ENCODE assay signal across 33 cellular contexts in the genomic region with DNA sequence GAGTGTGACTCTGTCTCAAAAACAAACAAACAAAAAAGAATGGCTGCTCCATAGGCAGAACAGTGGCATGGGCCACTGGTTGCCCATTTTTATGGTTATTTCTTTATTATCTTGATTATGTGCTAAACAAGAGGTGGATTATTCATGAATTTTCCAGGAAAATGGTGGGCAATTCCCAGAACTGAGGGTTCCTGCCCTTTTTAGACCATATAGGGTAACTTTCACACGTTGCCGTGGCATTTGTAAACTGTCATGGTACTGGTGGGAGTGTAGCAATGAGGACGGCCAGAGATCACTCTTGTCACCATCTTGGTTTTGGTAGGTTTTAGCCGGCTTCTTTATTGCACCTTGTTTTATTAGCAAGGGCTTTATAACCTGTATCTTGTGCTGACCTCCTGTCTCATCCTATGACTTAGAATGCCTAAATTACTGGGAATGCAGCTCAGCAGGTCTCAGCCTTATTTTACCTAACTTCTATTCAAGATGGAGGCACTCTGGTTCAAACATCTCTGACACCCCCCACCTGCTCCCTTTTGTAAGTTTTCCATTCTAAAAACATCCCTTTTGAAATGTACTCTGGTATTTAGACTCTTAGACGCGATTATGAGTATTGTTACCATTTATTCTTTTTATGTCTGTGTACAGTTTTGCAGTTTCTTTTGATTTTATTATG.
"Had no signal": no experiment of that assay in that cellular context is flagged by ENCODE, and none has a peak within 500 bp of the region (broad histone marks: within the 10 kb centered on the region; RNA-seq: fewer than 3 reads in every experiment).

No MANE protein-coding gene starts in this region.

- H3K27ac ChIP-seq: adrenal gland, ascending aorta, body of pancreas, brain microvascular endothelial cell, breast epithelium, cardiac muscle cell had no signal

- H3K4me3 ChIP-seq: adrenal gland, ascending aorta, body of pancreas, breast epithelium, cardiac muscle cell had no signal

- H3K9me3 ChIP-seq: adrenal gland, ascending aorta, body of pancreas, breast epithelium had no signal

- ATAC-seq: activated naive CD4-positive, alpha-beta T cell treated with anti-CD3 and anti-CD28 coated beads, Interleukin-2, amount 50 U/mL, for 72 hours; activated naive CD8-positive, alpha-beta T cell treated with anti-CD3 and anti-CD28 coated beads, Interleukin-2, amount 50 U/mL, for 24 hours; activated T-cell treated with anti-CD3 and anti-CD28 coated beads, Interleukin-2, amount 50 U/mL, for 4 hours; activated T-cell treated with anti-CD3 and anti-CD28 coated beads, Interleukin-2, amount 50 U/mL, for 72 hours; activated T-helper 17 cell treated with anti-CD3 and anti-CD28 coated beads, Interleukin-2, amount 50 U/mL, for 72 hours; body of pancreas had no signal

- H3K4me1 ChIP-seq: adrenal gland, body of pancreas, breast epithelium had no signal

- FAIRE-seq: astrocyte, bronchial epithelial cell had no signal

- H3K36me3 ChIP-seq: adrenal gland, brain microvascular endothelial cell, breast epithelium had no signal

- H3K27me3 ChIP-seq: adrenal gland, ascending aorta, body of pancreas, brain microvascular endothelial cell, breast epithelium, cardiac muscle cell had no signal

- DNase-seq: activated effector memory CD4-positive, alpha-beta T cell treated with anti-CD3 and anti-CD28 coated beads, Interleukin-2, amount 50 U/mL, for 16 hours; activated effector memory CD4-positive, alpha-beta T cell treated with Interleukin-2 at 50 U/mL for 16 hours; activated gamma-delta T cell; activated gamma-delta T cell treated with Interleukin-2 at 50 U/mL for 16 hours; activated naive CD4-positive, alpha-beta T cell; activated naive CD4-positive, alpha-beta T cell treated with anti-CD3 and anti-CD28 coated beads for 36 hours; activated naive CD4-positive, alpha-beta T cell treated with anti-CD3 and anti-CD28 coated beads, Interleukin-2, amount 10 ng/mL, durations not matched to agents 7 days and 5 days; activated naive CD4-positive, alpha-beta T cell treated with anti-CD3 and anti-CD28 coated beads, Interleukin-2, amount 50 U/mL, for 16 hours; activated naive CD4-positive, alpha-beta T cell treated with Interleukin-2 at 50 U/mL for 16 hours; activated naive CD8-positive, alpha-beta T cell treated with anti-CD3 and anti-CD28 coated beads for 36 hours; activated naive CD8-positive, alpha-beta T cell treated with anti-CD3 and anti-CD28 coated beads, Interleukin-2, amount 10 ng/mL, durations not matched to agents 7 days and 5 days; activated naive CD8-positive, alpha-beta T cell treated with anti-CD3 and anti-CD28 coated beads, Interleukin-2, amount 50 U/mL, for 24 hours; activated T-cell treated with anti-CD3 and anti-CD28 coated beads, Interleukin-2, amount 50 U/mL, for 24 hours; activated T-cell treated with anti-CD3 and anti-CD28 coated beads, Interleukin-2, amount 50 U/mL, for 4 hours; activated T-cell treated with anti-CD3 and anti-CD28 coated beads, Interleukin-2, amount 50 U/mL, for 48 hours; activated T-cell treated with anti-CD3 and anti-CD28 coated beads, Interleukin-2, amount 50 U/mL, for 72 hours; adrenal gland; amniotic stem cell; amygdala; anterior cingulate cortex; aorta; body of pancreas; brain microvascular endothelial cell; caudate nucleus; central memory CD4-positive, alpha-beta T cell; cerebellar nuclear complex had no signal
